ENCODE assay signal across 8 cellular contexts in genomic region chr6:16700202-16700997, GRCh38.
A peak's percentile ranks its signal among the peaks of the same experiment; 100 is the strongest.
DNase-seq lines count a peak whose midpoint lies in the region; ATAC-seq and TF ChIP-seq lines count a peak whose summit lies in the region.

No MANE protein-coding gene starts in this region.

- 61 to 75% (median 66%) methylated on average over 14 of the region's 14 CpGs for WGBS in adrenal gland, 4 donors

- H3K27ac ChIP-seq in AG04450 (ENCODE audit: low read depth, low read length) = no peak overlapping the region
- H3K27ac ChIP-seq in coronary artery = peak overlapping the region; percentile 58 to 60
- peak overlapping the region; percentile 58 for H3K27ac ChIP-seq in muscle layer of duodenum (ENCODE audit: low read length)
- H3K27ac ChIP-seq in adrenal gland = peak overlapping the region in 2 of 5 donors; percentile 23 to 69

- no peak for ATAC-seq in GM19023 (IDR thresholded peaks at IDR 0.05; ENCODE audit: unreplicated experiment)

- CTCF ChIA-PET in AG04450 (lab: Charles Lee) = interaction anchor here (0.5 to 2.2 kb wide), 2 partner anchors 11 to 102 kb away, joined by 3 to 5 read pairs; no protein-coding TSS in a partner anchor

- POLR2A ChIA-PET in AG04450 (lab: Yijun Ruan, JAX) = interaction anchor here (1.7 kb wide), 1 partner anchor 12 kb away, joined by 4 read pairs; no protein-coding TSS in a partner anchor

- TF ChIP-seq POLR2A in adrenal gland (IDR thresholded peaks at IDR 0.05) = no peak

- H3K36me3 ChIP-seq in MG63 (no peaks in the 10 kb centered on the region), muscle layer of duodenum (ENCODE audit: control insufficient read depth in 1 of 2, insufficient read depth in 2 of 2, low read length in 2 of 2) (no peaks in the 10 kb centered on the region), adrenal gland (replicated peaks in 1 of 2) (no peaks in the 10 kb centered on the region)

- no peak for DNase-seq in AG04450 (ENCODE audit: low read depth, low spot score)
- no peak for DNase-seq in MG63
- no peak for DNase-seq in coronary artery (ENCODE audit: low spot score)
- no peak for DNase-seq in posterior vena cava (ENCODE audit: low spot score)
- DNase-seq in DMS79 (lab: John Stamatoyannopoulos, UW) = no peak
- DNase-seq in adrenal gland = no peak

- peaks cover 7 to 22% of the 10 kb centered on the region in 2 donors for H3K4me1 ChIP-seq in muscle layer of duodenum (ENCODE audit: control insufficient read depth in 1 of 2, insufficient read depth in 2 of 2, low read length in 2 of 2)
- peaks cover 7 to 32% of the 10 kb centered on the region in 2 donors for H3K4me1 ChIP-seq in adrenal gland (replicated peaks in 1 of 2)

- H3K9me3 ChIP-seq in AG04450 (ENCODE audit: control insufficient read depth, insufficient read depth, low read length) (no peaks in the 10 kb centered on the region), MG63 (no peaks in the 10 kb centered on the region), muscle layer of duodenum (ENCODE audit: control insufficient read depth in 1 of 2, low read length in 2 of 2) (no peaks in the 10 kb centered on the region), adrenal gland (replicated peaks in 1 of 3) (no peaks in the 10 kb centered on the region)

- H3K27me3 ChIP-seq in AG04450 (ENCODE audit: control insufficient read depth, insufficient read depth, low read length) = no peaks in the 10 kb centered on the region
- H3K27me3 ChIP-seq in MG63 = no peaks in the 10 kb centered on the region
- H3K27me3 ChIP-seq in muscle layer of duodenum (ENCODE audit: low read depth, low read length) = no peaks in the 10 kb centered on the region
- no peaks in the 10 kb centered on the region for H3K27me3 ChIP-seq in adrenal gland

- TF ChIP-seq CTCF in AG04450 (IDR thresholded peaks at IDR 0.05; ENCODE audit: low read depth, low read length) (no peak), coronary artery (IDR thresholded peaks at IDR 0.05) (no peak), adrenal gland (IDR thresholded peaks at IDR 0.05) (no peak)

- peak overlapping the region; percentile 27; the same call in 1 of the 2 replicates for H3K4me3 ChIP-seq in AG04450 (ENCODE audit: low read depth, low read length)
- peak overlapping the region; percentile 26 for H3K4me3 ChIP-seq in MG63
- H3K4me3 ChIP-seq in coronary artery = peak overlapping the region; percentile 65
- H3K4me3 ChIP-seq in muscle layer of duodenum (ENCODE audit: low read depth in 1 of 2, low read length in 2 of 2) = peak overlapping the region; percentile 48 to 57
- H3K4me3 ChIP-seq in adrenal gland = no peak overlapping the region

- intact Hi-C loops in posterior vena cava (cut with DNase I) = no loop called here
- intact Hi-C loops in adrenal gland (cut with DNase I) = no loop called here

Comparison
In these comparisons a context has a peak if more than half of its experiments do, and no peak if none do; other contexts are left out.
1. H3K4me3 ChIP-seq: peak in AG04450 (single experiment), MG63 (single experiment), coronary artery (single experiment) and muscle layer of duodenum (2 of 2); none in adrenal gland (0 of 4).